ENCODE assay signal across 8 cellular contexts in genomic region chr12:52980773-52981423, GRCh38. TPM values are rescaled to one million over a fixed set of nuclear protein-coding genes. Genes with fewer than 3 reads are reported as not detected.
A peak's percentile ranks its signal among the peaks of the same experiment; 100 is the strongest.
DNase-seq lines count a peak whose midpoint lies in the region; ATAC-seq lines count a peak whose summit lies in the region.

No MANE protein-coding gene starts in this region.

- 22% methylated on average over 11 of the region's 11 CpGs for WGBS in right cardiac atrium

- no peaks in the 10 kb centered on the region for H3K4me1 ChIP-seq in right cardiac atrium (ENCODE audit: control insufficient read depth, insufficient read depth, low read length)

- no peak overlapping the region for H3K27ac ChIP-seq in right cardiac atrium (ENCODE audit: low read length)

- intact Hi-C loops in right cardiac atrium (cut with DNase I) (loop anchor here (1.0 to 2.0 kb wide), 2 partner anchors 96 kb away; no protein-coding TSS in a partner anchor), sciatic nerve (cut with DNase I) (no loop called here)

- peak; percentile 84 for ATAC-seq in HG02798 (IDR thresholded peaks at IDR 0.05; ENCODE audit: poor library complexity, unreplicated experiment)
- peak; percentile 90 to 91 for ATAC-seq in right cardiac atrium
- ATAC-seq in sciatic nerve, result peak; percentile 91
- ATAC-seq in GM21390 (IDR thresholded peaks at IDR 0.05; ENCODE audit: unreplicated experiment), result no peak

- peak; percentile 98 for DNase-seq in ELF-1 (ENCODE audit: low read depth, low spot score)
- peak; percentile 92 for DNase-seq in NCI-H2081 (lab: John Stamatoyannopoulos, UW)
- peak; percentile 54 for DNase-seq in T-helper 22 cell (ENCODE audit: low read depth)
- peak in 56 of 58 donors; percentile 8 to 87 (median 70) for DNase-seq in anterior cingulate cortex (lab: John Stamatoyannopoulos, UW)
- peak; percentile 90 to 95 (median 91) for DNase-seq in right cardiac atrium
- peak; percentile 89 for DNase-seq in sciatic nerve (ENCODE audit: low spot score)

- no peaks in the 10 kb centered on the region for H3K9me3 ChIP-seq in right cardiac atrium (ENCODE audit: control insufficient read depth, low read length)

- H3K27me3 ChIP-seq in right cardiac atrium (ENCODE audit: control insufficient read depth, insufficient read depth), result no peaks in the 10 kb centered on the region

- H3K4me3 ChIP-seq in right cardiac atrium (ENCODE audit: low read length), result no peak overlapping the region

RNA-seq across cellular contexts. Expression of gene EIF4B, which starts 25.4 kb away (rescaled TPM):
- total RNA-seq in right cardiac atrium (100 to 1,000 TPM; 391 to 552 (median 433) TPM), sciatic nerve (522 TPM)
- polyA plus RNA-seq in right cardiac atrium, result 65.5 TPM

RNA-seq across cellular contexts. Expression of gene KRT18, which starts 32.0 kb away (rescaled TPM):
- total RNA-seq in right cardiac atrium (10 to 100 TPM; 17.9 to 44.4 (median 31.7) TPM), sciatic nerve (8.8 TPM)
- polyA plus RNA-seq in right cardiac atrium, result 46.7 TPM
